In the genomic region with DNA sequence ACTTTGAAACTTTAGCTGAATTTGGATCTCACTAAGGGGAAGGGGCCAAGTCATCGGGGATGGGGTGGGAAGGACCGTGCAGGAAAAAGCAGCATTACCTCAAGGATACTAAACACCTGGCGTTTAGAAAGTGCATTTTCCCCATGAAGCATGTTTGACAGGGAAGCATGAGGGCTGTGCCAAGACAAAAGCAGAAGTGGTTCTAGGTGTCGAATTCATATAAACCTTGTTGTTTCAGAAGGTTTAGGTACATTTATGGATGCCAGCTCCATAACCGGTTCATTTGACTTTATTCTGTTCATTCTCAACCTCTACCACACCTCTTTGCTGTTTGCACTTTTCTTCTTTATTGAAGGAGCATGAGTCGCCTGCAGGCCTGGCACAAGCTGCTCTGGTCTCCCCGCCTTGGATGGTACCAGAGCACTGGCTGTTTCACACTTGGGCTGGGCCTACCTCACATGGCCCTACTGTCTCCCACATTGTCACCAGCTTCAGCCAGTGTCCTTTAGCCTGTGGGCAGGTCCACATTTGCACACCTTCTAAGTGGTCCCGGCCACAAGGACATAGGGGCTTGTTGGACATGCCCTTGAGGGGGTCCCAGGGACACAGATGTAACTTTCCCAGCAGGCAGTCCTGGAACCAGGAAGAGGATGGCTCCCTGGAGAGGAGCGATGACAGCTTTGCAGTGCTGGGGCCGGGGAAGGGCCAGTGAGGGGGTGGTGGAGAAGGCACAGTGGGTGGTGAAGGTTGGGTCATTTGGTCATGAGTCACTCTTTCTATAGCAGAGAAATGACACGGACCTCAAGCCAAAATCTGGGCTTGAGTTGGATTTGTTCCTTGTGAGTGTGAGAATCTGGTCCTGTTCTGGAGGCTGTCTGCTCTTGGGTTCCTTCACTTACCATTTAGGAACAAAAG, we compare ENCODE assay signal across 1 cellular context.
TF ChIP-seq lines count a peak whose summit lies in the region.

No MANE protein-coding gene starts in this region.

TF ChIP-seq in GM12878, 131 proteins besides CTCF, POLR2A, EP300 and RAD21:
- peak; percentile 65 for TF ChIP-seq SPI1 (IDR thresholded peaks at IDR 0.05; ENCODE audit: borderline replicate concordance, insufficient read depth, low read depth, low read length)
- no peak for TF ChIP-seq IRF4 (IDR thresholded peaks at IDR 0.05; ENCODE audit: low read depth, low read length)
TF ChIP-seq in GM12878: peak in this region for 1.
